In the genomic region with DNA sequence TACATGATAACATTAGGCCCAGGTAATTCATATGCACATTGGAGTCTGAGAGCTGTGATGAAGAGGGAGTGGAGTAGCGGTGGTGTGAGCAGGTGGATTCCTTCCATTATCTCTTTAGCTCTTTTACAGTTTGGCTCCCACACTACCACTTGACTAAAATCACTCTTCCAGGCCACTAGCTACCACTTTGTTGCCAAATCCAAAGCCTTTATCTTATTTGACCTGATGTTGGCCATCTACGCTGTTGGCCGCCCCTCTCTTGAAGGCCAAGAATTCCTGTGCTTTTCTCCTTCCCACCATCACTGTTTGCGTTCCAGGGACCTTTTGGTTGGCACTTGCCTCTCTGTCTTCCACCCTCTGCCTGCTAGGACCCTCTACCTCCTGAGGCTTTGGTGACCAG, we compare ENCODE assay signal across 30 cellular contexts.
"Had no signal": no experiment of that assay in that cellular context is flagged by ENCODE, and none has a peak within 500 bp of the region (broad histone marks: within the 10 kb centered on the region; RNA-seq: fewer than 3 reads in every experiment).

No MANE protein-coding gene starts in this region.

- H3K27me3 ChIP-seq: esophagus squamous epithelium, ovary, sigmoid colon, tibial nerve, upper lobe of right lung, uterus had no signal

- ATAC-seq: left ventricle myocardium superior; lower lobe of right lung; naive thymus-derived CD8-positive, alpha-beta T cell; psoas muscle; right cardiac atrium; stimulated activated memory B cell treated with anti-CD40 and anti-IgM and Interleukin-4, amounts not matched to agents 10 μg/mL and 1 μg/mL and 100 μg/mL, for 72 hours; stimulated activated naive CD8-positive, alpha-beta T cell treated with anti-CD3 and anti-CD28 coated beads, Interleukin-15, Interleukin-2, amounts not matched to agents 100 U/mL and 50 U/mL, for 24 hours; upper lobe of right lung had no signal

- H3K4me1 ChIP-seq: uterus had no signal

- H3K4me3 ChIP-seq: coronary artery, esophagus squamous epithelium, lower lobe of right lung, ovary, psoas muscle, sigmoid colon, thoracic aorta, tibial nerve, upper lobe of right lung, uterus had no signal

- FAIRE-seq: endothelial cell of umbilical vein had no signal

- H3K9me3 ChIP-seq: esophagus squamous epithelium, lower lobe of right lung, ovary, psoas muscle, sigmoid colon, thoracic aorta, tibial nerve, upper lobe of right lung, uterus had no signal

- H3K27ac ChIP-seq: coronary artery, esophagus squamous epithelium, lower lobe of right lung, ovary, psoas muscle, sigmoid colon, thoracic aorta, tibial nerve, upper lobe of right lung, uterus had no signal

- H3K36me3 ChIP-seq: esophagus squamous epithelium, lower lobe of right lung, ovary, sigmoid colon, thoracic aorta, tibial nerve, upper lobe of right lung, uterus had no signal

- DNase-seq: dermis blood vessel endothelial cell; effector memory CD4-positive, alpha-beta T cell; esophagus squamous epithelium; foreskin melanocyte; glutamatergic neuron; hypothalamus; immature natural killer cell; islet precursor cell; kidney glomerular epithelial cell; left ventricle myocardium superior; lower lobe of right lung; naive thymus-derived CD8-positive, alpha-beta T cell; nephron progenitor cell; occipital lobe; ovary; posterior cingulate gyrus; psoas muscle; right cardiac atrium; sigmoid colon; stimulated activated CD4-positive, alpha-beta T cell treated with anti-CD3 and anti-CD28 coated beads, Interleukin-2, amount 100 ng/mL, for 24 hours; stimulated activated CD4-positive, alpha-beta T cell treated with anti-CD3 and anti-CD28 coated beads, Interleukin-4, amount 100 ng/mL, for 4 hours; stimulated activated naive CD8-positive, alpha-beta T cell treated with anti-CD3 and anti-CD28 coated beads, Interleukin-15, Interleukin-2, amounts not matched to agents 100 U/mL and 50 U/mL, for 24 hours; substantia nigra; upper lobe of right lung; uterus had no signal
